ENCODE assay signal across 16 cellular contexts in the genomic region with DNA sequence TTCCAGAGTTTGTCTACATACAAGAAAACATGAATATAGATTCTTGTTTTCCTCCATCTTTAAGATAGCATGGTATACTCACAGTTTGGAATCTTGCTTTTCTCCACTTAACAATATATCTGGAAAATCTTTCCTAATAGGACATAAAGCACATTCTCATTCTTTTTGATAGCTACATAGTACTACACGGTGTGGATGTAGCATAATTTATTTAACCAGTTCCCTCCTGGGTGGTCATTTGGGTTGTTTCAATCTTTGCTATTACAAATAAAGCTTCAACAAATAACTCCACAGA. TPM values are rescaled to one million over a fixed set of nuclear protein-coding genes. Genes with fewer than 3 reads are reported as not detected.
DNase-seq lines count a peak whose midpoint lies in the region; ATAC-seq and TF ChIP-seq lines count a peak whose summit lies in the region.
"Had no signal": no experiment of that assay in that cellular context is flagged by ENCODE, and none has a peak within 500 bp of the region (broad histone marks: within the 10 kb centered on the region; RNA-seq: fewer than 3 reads in every experiment).

No MANE protein-coding gene starts in this region.

- H3K79me2 ChIP-seq in PC-9 (ENCODE audit: low read depth), result peaks cover 15% of the 10 kb centered on the region; the same call in 1 of the 2 replicates

- no peak overlapping the region for H2AFZ ChIP-seq in PC-9

- peak overlapping the region in 5 of 7 donors; percentile 5 to 56 (median 24) for H3K27ac Mint-ChIP-seq in CD4-positive, alpha-beta memory T cell
- H3K27ac Mint-ChIP-seq in central memory CD8-positive, alpha-beta T cell (ENCODE audit: low read depth), result peak overlapping the region; percentile 42
- peak overlapping the region in 7 of 10 donors; percentile 7 to 74 (median 41) for H3K27ac Mint-ChIP-seq in naive thymus-derived CD8-positive, alpha-beta T cell
- no peak overlapping the region for H3K27ac Mint-ChIP-seq in WTC11
- H3K27ac Mint-ChIP-seq: activated CD4-positive, alpha-beta T cell treated with anti-CD3 and anti-CD28 coated beads, Interleukin-2, amount 10 ng/mL, durations not matched to agents 7 days and 5 days; progenitor cell of endocrine pancreas had no signal

- no peak for DNase-seq in CD4-positive, alpha-beta memory T cell
- DNase-seq in PC-9 (no peak), hippocampal formation (lab: John Stamatoyannopoulos, UW) (no peak), HuH-7 (ENCODE audit: low spot score) (no peak), ecto neural progenitor cell (ENCODE audit: low spot score) (no peak), WTC11 (ENCODE audit: low spot score) (no peak)
- DNase-seq in central memory CD8-positive, alpha-beta T cell (ENCODE audit: low spot score in 2 of 2), result no peak
- no peak for DNase-seq in naive thymus-derived CD8-positive, alpha-beta T cell
- DNase-seq: activated CD4-positive, alpha-beta T cell treated with anti-CD3 and anti-CD28 coated beads, Interleukin-2, amount 10 ng/mL, durations not matched to agents 7 days and 5 days; activated effector memory CD4-positive, alpha-beta T cell treated with anti-CD3 and anti-CD28 coated beads, Interleukin-2, amount 50 U/mL, for 16 hours; C1 segment of cervical spinal cord; NCI-H1436; T-helper 9 cell had no signal

- peaks cover 15% of the 10 kb centered on the region for H3K4me1 ChIP-seq in CD4-positive, alpha-beta memory T cell (ENCODE audit: insufficient read depth, low read length)
- peaks cover 35% of the 10 kb centered on the region for H3K4me1 ChIP-seq in PC-9 (replicated peaks; ENCODE audit: insufficient read depth)

- no peaks in the 10 kb centered on the region for H4K20me1 ChIP-seq in PC-9 (ENCODE audit: insufficient read depth)

- peaks cover 44 to 66% of the 10 kb centered on the region in 2 donors for H3K36me3 Mint-ChIP-seq in CD4-positive, alpha-beta memory T cell
- peaks cover 41% of the 10 kb centered on the region for H3K36me3 Mint-ChIP-seq in central memory CD8-positive, alpha-beta T cell (ENCODE audit: insufficient read depth)
- H3K36me3 Mint-ChIP-seq in naive thymus-derived CD8-positive, alpha-beta T cell, result peaks cover 11 to 69% (median 19%) of the 10 kb centered on the region in 3 donors
- H3K36me3 Mint-ChIP-seq in WTC11, result peaks cover 2% of the 10 kb centered on the region; the same call in 1 of the 2 replicates

- BruUV-seq in PC-9 (replicated peaks; lab: Mats Ljungman, UMichigan), result no TSS peak

- H3K9me2 ChIP-seq in PC-9 (ENCODE audit: insufficient read depth), result no peaks in the 10 kb centered on the region

- intact Hi-C loops in CD4-positive, alpha-beta memory T cell (cut with micrococcal nuclease), result no loop called here
- intact Hi-C loops in PC-9 (cut with micrococcal nuclease; ENCODE audit: unreplicated experiment), result loop anchor here (5.0 kb wide), 1 partner anchor 63 kb away; no protein-coding TSS in a partner anchor

- H3K27ac ChIP-seq in CD4-positive, alpha-beta memory T cell (ENCODE audit: low read depth, low read length), result no peak overlapping the region
- H3K27ac ChIP-seq in PC-9, result peak overlapping the region; percentile 93

- peaks cover 21 to 39% (median 25%) of the 10 kb centered on the region in 4 donors for H3K4me1 Mint-ChIP-seq in CD4-positive, alpha-beta memory T cell
- peaks cover 26% of the 10 kb centered on the region for H3K4me1 Mint-ChIP-seq in central memory CD8-positive, alpha-beta T cell
- peaks cover 18 to 33% (median 27%) of the 10 kb centered on the region in 4 donors for H3K4me1 Mint-ChIP-seq in naive thymus-derived CD8-positive, alpha-beta T cell
- H3K4me1 Mint-ChIP-seq in WTC11, result peaks cover 16% of the 10 kb centered on the region

- CTCF ChIA-PET in CD4-positive, alpha-beta memory T cell (lab: Charles Lee; ENCODE audit: partially characterized antibody), result interaction anchor here (1.1 kb wide), 1 partner anchor 21 kb away, joined by 3 read pairs; no protein-coding TSS in a partner anchor
- CTCF ChIA-PET in PC-9 (lab: Charles Lee) (interaction anchor here (1.5 kb wide), 1 partner anchor 95 kb away, joined by 3 read pairs; no protein-coding TSS in a partner anchor), WTC11 (lab: Charles Lee) (no interaction called here)

- peaks cover 30% of the 10 kb centered on the region for H3F3A ChIP-seq in PC-9 (ENCODE audit: insufficient read depth, low read depth)

- ATAC-seq in central memory CD8-positive, alpha-beta T cell (replicated peaks; ENCODE audit: extremely low read depth, poor library complexity, severe bottlenecking), result no peak
- ATAC-seq in naive thymus-derived CD8-positive, alpha-beta T cell, result no peak
- no peak for ATAC-seq in WTC11

- no peak for TF ChIP-seq CTCF in PC-9 (conservative IDR thresholded peaks at IDR 0.05)
- no peak for TF ChIP-seq CTCF in WTC11 (IDR thresholded peaks at IDR 0.05)

- H3K36me3 ChIP-seq in CD4-positive, alpha-beta memory T cell (ENCODE audit: insufficient read depth, low read length), result peaks cover 33% of the 10 kb centered on the region
- peaks cover 42% of the 10 kb centered on the region for H3K36me3 ChIP-seq in PC-9 (ENCODE audit: low read depth)

- H3K4me3 Mint-ChIP-seq in CD4-positive, alpha-beta memory T cell, result no peak overlapping the region
- no peak overlapping the region for H3K4me3 Mint-ChIP-seq in central memory CD8-positive, alpha-beta T cell
- H3K4me3 Mint-ChIP-seq in naive thymus-derived CD8-positive, alpha-beta T cell, result no peak overlapping the region
- H3K4me3 Mint-ChIP-seq in WTC11, result no peak overlapping the region
- H3K4me3 Mint-ChIP-seq: activated CD4-positive, alpha-beta T cell treated with anti-CD3 and anti-CD28 coated beads, Interleukin-2, amount 10 ng/mL, durations not matched to agents 7 days and 5 days had no signal

- H3K9me3 ChIP-seq in CD4-positive, alpha-beta memory T cell (ENCODE audit: control insufficient read depth in 1 of 2, low read length in 2 of 2), result no peaks in the 10 kb centered on the region
- H3K9me3 ChIP-seq in PC-9 (ENCODE audit: insufficient read depth, low read depth), result no peaks in the 10 kb centered on the region
- H3K9me3 ChIP-seq: thoracic aorta had no signal

- H3K4me3 ChIP-seq in CD4-positive, alpha-beta memory T cell (ENCODE audit: low read length in 2 of 2), result no peak overlapping the region
- no peak overlapping the region for H3K4me3 ChIP-seq in PC-9

- H3K27me3 ChIP-seq in CD4-positive, alpha-beta memory T cell (ENCODE audit: insufficient read depth, low read length), result no peaks in the 10 kb centered on the region
- no peaks in the 10 kb centered on the region for H3K27me3 ChIP-seq in PC-9 (ENCODE audit: insufficient read depth, low read depth)

- no peaks in the 10 kb centered on the region for H3K9me3 Mint-ChIP-seq in CD4-positive, alpha-beta memory T cell
- no peaks in the 10 kb centered on the region for H3K9me3 Mint-ChIP-seq in central memory CD8-positive, alpha-beta T cell
- H3K9me3 Mint-ChIP-seq in naive thymus-derived CD8-positive, alpha-beta T cell, result no peaks in the 10 kb centered on the region
- no peaks in the 10 kb centered on the region for H3K9me3 Mint-ChIP-seq in WTC11
- H3K9me3 Mint-ChIP-seq: activated CD4-positive, alpha-beta T cell treated with anti-CD3 and anti-CD28 coated beads, Interleukin-2, amount 10 ng/mL, durations not matched to agents 7 days and 5 days had no signal

- no peaks in the 10 kb centered on the region for H3K27me3 Mint-ChIP-seq in CD4-positive, alpha-beta memory T cell
- H3K27me3 Mint-ChIP-seq in central memory CD8-positive, alpha-beta T cell, result no peaks in the 10 kb centered on the region
- H3K27me3 Mint-ChIP-seq in naive thymus-derived CD8-positive, alpha-beta T cell, result no peaks in the 10 kb centered on the region
- H3K27me3 Mint-ChIP-seq in WTC11 (ENCODE audit: low read depth), result no peaks in the 10 kb centered on the region
- H3K27me3 Mint-ChIP-seq: activated CD4-positive, alpha-beta T cell treated with anti-CD3 and anti-CD28 coated beads, Interleukin-2, amount 10 ng/mL, durations not matched to agents 7 days and 5 days; progenitor cell of endocrine pancreas had no signal

- peak overlapping the region; percentile 61 for H3K4me2 ChIP-seq in PC-9

- POLR2A ChIA-PET in CD4-positive, alpha-beta memory T cell (lab: Charles Lee; ENCODE audit: partially characterized antibody), result interaction anchor here (1.0 to 1.9 kb wide), 4 partner anchors 12 to 208 kb away, joined by 3 to 6 read pairs (median 5); a partner anchor contains a TSS
- POLR2A ChIA-PET in PC-9 (lab: Charles Lee; ENCODE audit: unreplicated experiment) (no interaction called here), WTC11 (lab: Charles Lee) (no interaction called here)
- POLR2A ChIA-PET in naive thymus-derived CD8-positive, alpha-beta T cell (lab: Charles Lee), result no interaction called here

TF ChIP-seq in WTC11, 78 proteins besides CTCF, POLR2A, EP300 and RAD21 (continues in another document):
- no peak for TF ChIP-seq TCF7 (CRISPR knock-in tag; IDR thresholded peaks at IDR 0.05; ENCODE audit: low read depth)
- TF ChIP-seq MXD4 (CRISPR knock-in tag; IDR thresholded peaks at IDR 0.05; ENCODE audit: borderline replicate concordance), result no peak
- no peak for TF ChIP-seq CBFB (CRISPR knock-in tag; IDR thresholded peaks at IDR 0.05; ENCODE audit: low read depth)
- no peak for TF ChIP-seq NFE2L1 (CRISPR knock-in tag; IDR thresholded peaks at IDR 0.05)
- TF ChIP-seq ZBTB21 (CRISPR knock-in tag; IDR thresholded peaks at IDR 0.05; ENCODE audit: borderline replicate concordance), result no peak
- TF ChIP-seq NFYB (CRISPR knock-in tag; conservative IDR thresholded peaks at IDR 0.05; ENCODE audit: low read depth), result no peak
- no peak for TF ChIP-seq ZNF219 (CRISPR knock-in tag; IDR thresholded peaks at IDR 0.05; ENCODE audit: borderline replicate concordance)
- TF ChIP-seq RORB (CRISPR knock-in tag; IDR thresholded peaks at IDR 0.05), result no peak

RNA-seq across cellular contexts. Expression of a gene that starts 19.7 kb away (rescaled TPM):
- total RNA-seq in CD4-positive, alpha-beta memory T cell, result 10 to 100 TPM; 12.5 to 17.2 TPM
- 10 to 100 TPM in 1 of 2 donors, 1 to 10 TPM in 1; 4.7 to 12.3 TPM for polyA plus RNA-seq in CD4-positive, alpha-beta memory T cell
- total RNA-seq in PC-9 (2021) (8.5 and 8.8 TPM in 2 replicates), WTC11 (2021) (1.5 to 2.3 TPM (median 1.6 TPM) in 3 replicates)
- 10 to 100 TPM; 14.3 to 15.8 TPM for total RNA-seq in naive thymus-derived CD8-positive, alpha-beta T cell
- polyA plus RNA-seq in naive thymus-derived CD8-positive, alpha-beta T cell, result 1 to 10 TPM; 6.4 to 9.3 (median 8.8) TPM

RNA-seq across cellular contexts. Expression of a gene that starts 26.9 kb away (rescaled TPM):
- total RNA-seq in CD4-positive, alpha-beta memory T cell, result 1 to 10 TPM; 2.0 to 2.3 TPM
- 1 to 10 TPM; 1.1 TPM for polyA plus RNA-seq in CD4-positive, alpha-beta memory T cell
- 0.30 and 0.48 TPM in 2 replicates for total RNA-seq in PC-9 (2021)
- total RNA-seq in naive thymus-derived CD8-positive, alpha-beta T cell, result 1 to 10 TPM; 2.3 to 2.8 TPM
- polyA plus RNA-seq in naive thymus-derived CD8-positive, alpha-beta T cell, result 1 to 10 TPM in 2 of 3 donors, under 1 TPM in 1; 0.91 to 1.8 (median 1.1) TPM
- total RNA-seq in WTC11 (2021), result 0.73 to 1.3 TPM (median 1.1 TPM) in 3 replicates
- total RNA-seq: NCI-H460 had no signal

RNA-seq across cellular contexts. Expression of a gene that starts 40.8 kb away (rescaled TPM):
- 10 to 100 TPM; 44.6 to 48.5 TPM for total RNA-seq in CD4-positive, alpha-beta memory T cell
- polyA plus RNA-seq in CD4-positive, alpha-beta memory T cell, result 10 to 100 TPM; 62.6 to 66.0 TPM
- 29.9 and 38.1 TPM in 2 replicates for total RNA-seq in PC-9 (2021)
- 10 to 100 TPM; 49.1 to 51.2 TPM for total RNA-seq in naive thymus-derived CD8-positive, alpha-beta T cell
- 10 to 100 TPM; 38.6 to 60.9 (median 50.9) TPM for polyA plus RNA-seq in naive thymus-derived CD8-positive, alpha-beta T cell
- total RNA-seq in WTC11 (2021), result 38.4 to 45.9 TPM (median 39.9 TPM) in 3 replicates
